In the genomic region with DNA sequence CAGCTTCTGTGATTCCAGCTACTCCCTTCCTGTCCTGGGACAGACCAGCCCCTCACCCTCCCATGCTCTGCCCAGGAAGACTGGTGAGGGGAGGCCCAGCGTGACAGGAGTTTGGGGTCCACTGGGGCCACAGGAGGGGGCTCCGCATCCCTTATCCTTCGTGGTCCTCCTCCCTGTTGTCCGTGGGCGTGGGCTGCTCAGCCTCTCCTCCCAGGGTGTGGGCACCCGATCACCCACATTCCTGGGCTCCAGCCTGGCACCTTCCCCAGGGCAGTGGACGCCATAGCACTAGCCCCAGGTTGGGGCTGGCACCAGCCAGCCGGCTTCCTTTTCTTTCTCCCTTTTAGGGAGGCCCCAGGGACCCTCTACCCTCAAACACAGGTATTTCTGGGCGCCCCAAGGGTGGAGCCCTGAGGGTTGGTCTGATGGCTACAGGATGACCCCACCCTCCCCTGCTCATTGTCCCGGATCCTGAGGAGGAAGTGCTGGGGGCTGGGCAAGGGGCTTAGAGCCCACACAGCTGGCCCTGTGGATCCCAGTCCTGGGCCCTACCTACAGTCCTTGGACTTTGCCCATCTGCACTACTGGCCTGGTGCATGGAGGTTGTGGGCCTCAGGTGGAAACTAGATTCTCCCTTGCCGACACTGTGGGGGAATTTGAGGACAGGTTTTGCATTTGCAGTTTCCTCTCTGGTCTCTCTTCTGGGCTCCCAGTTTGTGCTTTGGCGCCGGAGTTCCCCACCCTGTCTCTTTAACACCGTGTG, we compare ENCODE assay signal across 7 cellular contexts. TPM values are rescaled to one million over a fixed set of nuclear protein-coding genes. Genes with fewer than 3 reads are reported as not detected.
DNase-seq lines count a peak whose midpoint lies in the region; ATAC-seq and TF ChIP-seq lines count a peak whose summit lies in the region.
"Had no signal": no experiment of that assay in that cellular context is flagged by ENCODE, and none has a peak within 500 bp of the region (broad histone marks: within the 10 kb centered on the region; RNA-seq: fewer than 3 reads in every experiment).

No MANE protein-coding gene starts in this region.

- peak overlapping the region; percentile 88 for H3K14ac ChIP-seq in IMR-90 (replicated peaks; ENCODE audit: low read depth, low read length)

- H2AK5ac ChIP-seq in IMR-90 (ENCODE audit: low read depth, low read length): peak overlapping the region; percentile 91

- CTCF ChIA-PET in IMR-90 (lab: Yijun Ruan, JAX): no interaction called here

- 10% methylated on average over 2 of the region's 14 CpGs; no CpG with 5 or more reads in 1 of the 2 experiments for WGBS in IMR-90 (ENCODE audit: extremely low coverage in 2 of 2, insufficient read length in 1 of 2), 2 experiments

- H3K27ac ChIP-seq in IMR-90 (ENCODE audit: insufficient read depth, low read length): peak overlapping the region; percentile 76

- peaks cover 28 to 51% of the 10 kb centered on the region in 2 experiments for H3K79me1 ChIP-seq in IMR-90 (ENCODE audit: low read depth in 1 of 2, low read length in 2 of 2)

- H3K27me3 Mint-ChIP-seq in progenitor cell of endocrine pancreas: peaks cover 8% of the 10 kb centered on the region

- 0 out of 3 replicates have a peak overlapping the region, but pooled peaks have one; percentile 7 for H2BK15ac ChIP-seq in IMR-90 (ENCODE audit: low read depth, low read length)

- no peaks in the 10 kb centered on the region for H3K9me3 ChIP-seq in IMR-90 (ENCODE audit: control insufficient read depth, insufficient read depth, low read length)

- POLR2A ChIA-PET in IMR-90 (lab: Charles Lee; ENCODE audit: unreplicated experiment): no interaction called here

- H3K4me3 Mint-ChIP-seq in progenitor cell of endocrine pancreas (ENCODE audit: low read depth): peak overlapping the region; percentile 87

- peak; percentile 0; the same call in 1 of the 2 replicates for ATAC-seq in IMR-90 (ENCODE audit: low read depth)
- ATAC-seq in GM18868 (IDR thresholded peaks at IDR 0.05; ENCODE audit: unreplicated experiment): no peak

- peaks cover 30% of the 10 kb centered on the region for H3K36me3 ChIP-seq in IMR-90 (ENCODE audit: control insufficient read depth, insufficient read depth, low read length)

- peaks cover 12% of the 10 kb centered on the region for H3K36me3 Mint-ChIP-seq in progenitor cell of endocrine pancreas (ENCODE audit: insufficient read depth)

- no peaks in the 10 kb centered on the region for H3K9me3 Mint-ChIP-seq in progenitor cell of endocrine pancreas (ENCODE audit: low read depth)

- peak overlapping the region; percentile 10 for H3K27ac Mint-ChIP-seq in progenitor cell of endocrine pancreas

- dilution Hi-C loops in IMR-90 (cut with HindIII; ENCODE audit: low sequenced_read_pairs, unreplicated experiment): no loop called here

- no peak overlapping the region; the same call in 1 of the 2 replicates for H3K56ac ChIP-seq in IMR-90 (ENCODE audit: extremely low read depth, insufficient read depth, low read length)

- no peak for DNase-seq in IMR-90
- peak; percentile 15 for DNase-seq in dermis blood vessel endothelial cell
- no peak for DNase-seq in progenitor cell of endocrine pancreas (ENCODE audit: low spot score, unreplicated experiment)
- DNase-seq in SIG-M5 (lab: John Stamatoyannopoulos, UW): no peak
- DNase-seq in NCI-H446 (lab: John Stamatoyannopoulos, UW): no peak

- H2BK20ac ChIP-seq in IMR-90 (ENCODE audit: low read depth, low read length): no peak overlapping the region

- peak overlapping the region; percentile 89 for H3K9ac ChIP-seq in IMR-90 (ENCODE audit: low read depth, low read length)

- BruUV-seq in IMR-90 (replicated peaks; lab: Mats Ljungman, UMichigan): no TSS peak

- peak overlapping the region; percentile 78 for H2BK5ac ChIP-seq in IMR-90 (ENCODE audit: low read depth, low read length, poor library complexity, severe bottlenecking)

- peaks cover 21% of the 10 kb centered on the region for H3K4me1 ChIP-seq in IMR-90 (ENCODE audit: control insufficient read depth, insufficient read depth, low read length)

- H4K91ac ChIP-seq in IMR-90 (ENCODE audit: insufficient read depth, low read depth, low read length): peak overlapping the region; percentile 82

- peak overlapping the region; percentile 42 for H3K18ac ChIP-seq in IMR-90 (ENCODE audit: low read depth, low read length)

- intact Hi-C loops in IMR-90 (cut with micrococcal nuclease): no loop called here

- H4K8ac ChIP-seq in IMR-90 (ENCODE audit: low read depth in 2 of 2, low read length in 2 of 2): peak overlapping the region in 1 of 2 experiments; percentile 77; a peak in 2 of 4 replicates

- H3K4me3 ChIP-seq in IMR-90 (ENCODE audit: insufficient read depth, low read depth, low read length): peak overlapping the region; percentile 96

- peaks cover 26% of the 10 kb centered on the region for H4K20me1 ChIP-seq in IMR-90 (ENCODE audit: insufficient read depth, low read length)

- peak overlapping the region; percentile 93 for H3K4ac ChIP-seq in IMR-90 (ENCODE audit: low read depth, low read length)

- TF ChIP-seq CTCF in IMR-90 (conservative IDR thresholded peaks at IDR 0.05; ENCODE audit: low read depth, low read length): no peak
- no peak for TF ChIP-seq CTCF in progenitor cell of endocrine pancreas (IDR thresholded peaks at IDR 0.05; ENCODE audit: unreplicated experiment)

- H2BK120ac ChIP-seq in IMR-90 (ENCODE audit: low read depth, low read length): no peak overlapping the region

- no peak for TF ChIP-seq POLR2A in IMR-90 (IDR thresholded peaks at IDR 0.05; ENCODE audit: low read depth, low read length)

- peaks cover 13% of the 10 kb centered on the region for H3K4me1 Mint-ChIP-seq in progenitor cell of endocrine pancreas (ENCODE audit: low read depth)

- in situ Hi-C loops in IMR-90 (cut with MboI; ENCODE audit: low sequenced_read_pairs): no loop called here

- H2AFZ ChIP-seq in IMR-90 (replicated peaks; ENCODE audit: low read length, poor library complexity): peak overlapping the region; percentile 92

- peak overlapping the region; percentile 91 for H3K23ac ChIP-seq in IMR-90 (ENCODE audit: low read depth, low read length)

- peak overlapping the region; percentile 14; the same call in 1 of the 2 replicates for H4K5ac ChIP-seq in IMR-90 (ENCODE audit: low read depth, low read length)

- H3K9me1 ChIP-seq in IMR-90 (ENCODE audit: insufficient read depth, low read length): peaks cover 18% of the 10 kb centered on the region

- peak overlapping the region; percentile 96 for H3K4me2 ChIP-seq in IMR-90 (ENCODE audit: low read depth, low read length)

- no peak for TF ChIP-seq RAD21 in IMR-90 (IDR thresholded peaks at IDR 0.05; ENCODE audit: low read length)

- no peaks in the 10 kb centered on the region for H3K27me3 ChIP-seq in IMR-90 (ENCODE audit: control insufficient read depth, insufficient read depth, low read length)

- peak overlapping the region; percentile 97 for H2AK9ac ChIP-seq in IMR-90 (replicated peaks; ENCODE audit: low read depth, low read length, poor library complexity)

TF ChIP-seq in IMR-90, 13 proteins besides CTCF, POLR2A, EP300 and RAD21 (continues in another document):
- TF ChIP-seq MAFK (IDR thresholded peaks at IDR 0.05; ENCODE audit: low read depth, low read length) (no peak), MXI1 (IDR thresholded peaks at IDR 0.05; ENCODE audit: borderline replicate concordance, low read depth, low read length) (no peak), SMC3 (IDR thresholded peaks at IDR 0.05; ENCODE audit: low read depth, low read length) (no peak), CEBPB (IDR thresholded peaks at IDR 0.05; ENCODE audit: low read depth, low read length) (no peak), RFX5 (IDR thresholded peaks at IDR 0.05; ENCODE audit: low read depth, low read length) (no peak), CHD1 (IDR thresholded peaks at IDR 0.05; ENCODE audit: low read depth, low read length) (no peak), MAZ (IDR thresholded peaks at IDR 0.05; ENCODE audit: borderline replicate concordance, low read depth, low read length) (no peak), NFE2L2 (IDR thresholded peaks at IDR 0.05; ENCODE audit: low read depth, low read length) (no peak)

RNA-seq across cellular contexts. Expression of a gene that starts 1.1 kb away (rescaled TPM):
- total RNA-seq in IMR-90 (2012; rRNA removed): 27.4 and 28.6 TPM in 2 replicates
- polyA plus RNA-seq in IMR-90 (2012; rRNA removed): 28.7 and 31.6 TPM in 2 replicates
- polyA plus RNA-seq in IMR-90 (2012; cell fraction: cytosol; rRNA removed): 25.1 and 36.4 TPM in 2 replicates
- 37.1 and 38.6 TPM in 2 replicates for polyA plus RNA-seq in IMR-90 (2012; cell fraction: nucleus; rRNA removed; ENCODE audit: low replicate concordance)
- 105 and 189 TPM in 2 replicates for total RNA-seq in dermis blood vessel endothelial cell
- 104 and 111 TPM in 2 replicates for total RNA-seq in progenitor cell of endocrine pancreas

RNA-seq across cellular contexts. Expression of a gene that starts 1.5 kb away (rescaled TPM):
- total RNA-seq in IMR-90 (2012; rRNA removed) (under 0.01 and 0.18 TPM in 2 replicates), dermis blood vessel endothelial cell (0.33 and 0.34 TPM in 2 replicates), progenitor cell of endocrine pancreas (2.8 and 3.3 TPM in 2 replicates)
- 0.51 and 0.92 TPM in 2 replicates for polyA plus RNA-seq in IMR-90 (2012; rRNA removed)
- polyA plus RNA-seq in IMR-90 (2012; cell fraction: cytosol; rRNA removed): 0.28 and 0.42 TPM in 2 replicates
- 2.3 and 2.8 TPM in 2 replicates for polyA plus RNA-seq in IMR-90 (2012; cell fraction: nucleus; rRNA removed; ENCODE audit: low replicate concordance)

RNA-seq across cellular contexts. Expression of a gene that starts 11.4 kb away (rescaled TPM):
- total RNA-seq in IMR-90 (2012; rRNA removed) (1.4 TPM in 2 replicates), dermis blood vessel endothelial cell (4.9 and 11.4 TPM in 2 replicates), progenitor cell of endocrine pancreas (34.1 and 34.2 TPM in 2 replicates)
- polyA plus RNA-seq in IMR-90 (2012; rRNA removed): 54.7 and 59.7 TPM in 2 replicates
- 37.1 and 49.2 TPM in 2 replicates for polyA plus RNA-seq in IMR-90 (2012; cell fraction: cytosol; rRNA removed)
- 375 and 891 TPM in 2 replicates for polyA plus RNA-seq in IMR-90 (2012; cell fraction: nucleus; rRNA removed; ENCODE audit: low replicate concordance)

RNA-seq across cellular contexts. Expression of a gene that starts 31.2 kb away (rescaled TPM):
- total RNA-seq in IMR-90 (2012; rRNA removed): 50.2 and 52.2 TPM in 2 replicates
- 108 and 115 TPM in 2 replicates for polyA plus RNA-seq in IMR-90 (2012; rRNA removed)
- polyA plus RNA-seq in IMR-90 (2012; cell fraction: cytosol; rRNA removed): 71.1 and 79.9 TPM in 2 replicates
- polyA plus RNA-seq in IMR-90 (2012; cell fraction: nucleus; rRNA removed; ENCODE audit: low replicate concordance): 353 and 581 TPM in 2 replicates
- total RNA-seq in dermis blood vessel endothelial cell: 57.5 and 64.1 TPM in 2 replicates
- total RNA-seq in progenitor cell of endocrine pancreas: 70.3 and 71.4 TPM in 2 replicates

RNA-seq across cellular contexts. Expression of a gene that starts 36.4 kb away (rescaled TPM):
- total RNA-seq in IMR-90 (2012; rRNA removed): not detected in 2 replicates
- not detected in 2 replicates for polyA plus RNA-seq in IMR-90 (2012; rRNA removed)
- 0.02 and 0.03 TPM in 2 replicates for polyA plus RNA-seq in IMR-90 (2012; cell fraction: cytosol; rRNA removed)
- 0.08 and 0.13 TPM in 2 replicates for polyA plus RNA-seq in IMR-90 (2012; cell fraction: nucleus; rRNA removed; ENCODE audit: low replicate concordance)
- total RNA-seq in dermis blood vessel endothelial cell: 0.17 and 0.47 TPM in 2 replicates
- not detected in 2 replicates for total RNA-seq in progenitor cell of endocrine pancreas
- total RNA-seq: glomerular endothelial cell had no signal
